Comparison of ENCODE assay signal across 13 cellular contexts in genomic region chr7:155733582-155734444, GRCh38.
A peak's percentile ranks its signal among the peaks of the same experiment; 100 is the strongest.
DNase-seq lines count a peak whose midpoint lies in the region; ATAC-seq and TF ChIP-seq lines count a peak whose summit lies in the region.
"Had no signal": no experiment of that assay in that cellular context is flagged by ENCODE, and none has a peak within 500 bp of the region (broad histone marks: within the 10 kb centered on the region; RNA-seq: fewer than 3 reads in every experiment).

No MANE protein-coding gene starts in this region.

- no peak overlapping the region for H2AFZ ChIP-seq in OCI-LY7 (ENCODE audit: low read length)

- H3K4me3 ChIP-seq in OCI-LY7 (ENCODE audit: low read depth, low read length, poor library complexity, severe bottlenecking) = no peak overlapping the region
- no peak overlapping the region for H3K4me3 ChIP-seq in WERI-Rb-1 (ENCODE audit: low read depth, low read length)
- H3K4me3 ChIP-seq: BLaER1 treated with 17β-estradiol and CSF1 and Interleukin-3, amounts not matched to agents 10 nM and 100 nM; colonic mucosa had no signal

- H3K9me3 ChIP-seq in OCI-LY7 (ENCODE audit: low read length) (no peaks in the 10 kb centered on the region), WERI-Rb-1 (ENCODE audit: severe bottlenecking) (no peaks in the 10 kb centered on the region)
- H3K9me3 ChIP-seq: BLaER1 treated with 17β-estradiol and CSF1 and Interleukin-3, amounts not matched to agents 10 nM and 100 nM; colonic mucosa had no signal

- H3K27ac Mint-ChIP-seq in natural killer cell (peak overlapping the region; percentile 25 to 68), endothelial cell (ENCODE audit: unreplicated experiment) (peak overlapping the region; percentile 22)
- peak overlapping the region in 1 of 2 donors; percentile 26 for H3K27ac Mint-ChIP-seq in natural killer cell treated with Interleukin-12 subunit alpha and Interleukin-12 subunit beta and Interleukin-15 and Interleukin-18, amount 100 ng/mL, for 72 hours
- H3K27ac Mint-ChIP-seq in stimulated activated naive CD8-positive, alpha-beta T cell treated with anti-CD3 and anti-CD28 coated beads, Interleukin-15, Interleukin-2, amounts not matched to agents 100 ng/mL and 50 ng/mL, for 24 hours = peak overlapping the region; percentile 90
- H3K27ac Mint-ChIP-seq: mesothelial cell of epicardium had no signal

- H3K27ac ChIP-seq in OCI-LY7 (ENCODE audit: low read depth, low read length, poor library complexity, severe bottlenecking) (peak overlapping the region; percentile 6), WERI-Rb-1 (no peak overlapping the region)
- H3K27ac ChIP-seq: BLaER1 treated with 17β-estradiol and CSF1 and Interleukin-3, amounts not matched to agents 10 nM and 100 nM; colonic mucosa had no signal

- peaks cover 5% of the 10 kb centered on the region; the same call in 1 of the 2 replicates for H4K20me1 ChIP-seq in OCI-LY7 (ENCODE audit: insufficient read depth, low read length)

- H3K4me1 Mint-ChIP-seq in natural killer cell = peaks cover 54 to 55% of the 10 kb centered on the region in 2 donors
- peaks cover 38 to 39% of the 10 kb centered on the region in 2 donors for H3K4me1 Mint-ChIP-seq in natural killer cell treated with Interleukin-12 subunit alpha and Interleukin-12 subunit beta and Interleukin-15 and Interleukin-18, amount 100 ng/mL, for 72 hours (ENCODE audit: low read depth in 2 of 2)
- peaks cover 3% of the 10 kb centered on the region for H3K4me1 Mint-ChIP-seq in endothelial cell (ENCODE audit: unreplicated experiment)
- peaks cover 80% of the 10 kb centered on the region for H3K4me1 Mint-ChIP-seq in stimulated activated naive CD8-positive, alpha-beta T cell treated with anti-CD3 and anti-CD28 coated beads, Interleukin-15, Interleukin-2, amounts not matched to agents 100 ng/mL and 50 ng/mL, for 24 hours (ENCODE audit: low read depth)

- DNase-seq in natural killer cell (no peak), OCI-LY7 (ENCODE audit: low spot score) (peak; percentile 44), endothelial cell (ENCODE audit: low spot score) (no peak), amniotic stem cell (lab: John Stamatoyannopoulos, UW) (no peak), DMS153 (lab: John Stamatoyannopoulos, UW) (no peak), WERI-Rb-1 (no peak)
- no peak for DNase-seq in natural killer cell treated with Interleukin-12 subunit alpha and Interleukin-12 subunit beta and Interleukin-15 and Interleukin-18, amount 100 ng/mL, for 72 hours (ENCODE audit: low spot score)
- DNase-seq: colonic mucosa, NCI-H1105 treated with DMSO at 0.1 percent for 48 hours, NCI-H524 had no signal

- no peak overlapping the region for H3K4me3 Mint-ChIP-seq in natural killer cell
- no peak overlapping the region for H3K4me3 Mint-ChIP-seq in natural killer cell treated with Interleukin-12 subunit alpha and Interleukin-12 subunit beta and Interleukin-15 and Interleukin-18, amount 100 ng/mL, for 72 hours
- H3K4me3 Mint-ChIP-seq in endothelial cell (ENCODE audit: unreplicated experiment) = no peak overlapping the region
- H3K4me3 Mint-ChIP-seq in stimulated activated naive CD8-positive, alpha-beta T cell treated with anti-CD3 and anti-CD28 coated beads, Interleukin-15, Interleukin-2, amounts not matched to agents 100 ng/mL and 50 ng/mL, for 24 hours = peak overlapping the region; percentile 9
- H3K4me3 Mint-ChIP-seq: mesothelial cell of epicardium had no signal

- CTCF ChIA-PET in OCI-LY7 (lab: Charles Lee; ENCODE audit: unreplicated experiment) = no interaction called here

- H3K36me3 ChIP-seq in OCI-LY7 (ENCODE audit: insufficient read depth, low read length) (peaks cover 80% of the 10 kb centered on the region), WERI-Rb-1 (peaks cover 42% of the 10 kb centered on the region)
- H3K36me3 ChIP-seq: colonic mucosa had no signal

- peaks cover 65% of the 10 kb centered on the region for H3K4me1 ChIP-seq in OCI-LY7 (ENCODE audit: insufficient read depth, low read length, poor library complexity, severe bottlenecking)

- H3K27me3 Mint-ChIP-seq in natural killer cell (ENCODE audit: low read depth in 2 of 2) (no peaks in the 10 kb centered on the region), endothelial cell (ENCODE audit: unreplicated experiment) (peaks cover 3% of the 10 kb centered on the region)
- H3K27me3 Mint-ChIP-seq in natural killer cell treated with Interleukin-12 subunit alpha and Interleukin-12 subunit beta and Interleukin-15 and Interleukin-18, amount 100 ng/mL, for 72 hours = no peaks in the 10 kb centered on the region
- no peaks in the 10 kb centered on the region for H3K27me3 Mint-ChIP-seq in stimulated activated naive CD8-positive, alpha-beta T cell treated with anti-CD3 and anti-CD28 coated beads, Interleukin-15, Interleukin-2, amounts not matched to agents 100 ng/mL and 50 ng/mL, for 24 hours

- H3K9me3 Mint-ChIP-seq in natural killer cell (no peaks in the 10 kb centered on the region), endothelial cell (ENCODE audit: unreplicated experiment) (no peaks in the 10 kb centered on the region)
- no peaks in the 10 kb centered on the region for H3K9me3 Mint-ChIP-seq in natural killer cell treated with Interleukin-12 subunit alpha and Interleukin-12 subunit beta and Interleukin-15 and Interleukin-18, amount 100 ng/mL, for 72 hours
- H3K9me3 Mint-ChIP-seq in stimulated activated naive CD8-positive, alpha-beta T cell treated with anti-CD3 and anti-CD28 coated beads, Interleukin-15, Interleukin-2, amounts not matched to agents 100 ng/mL and 50 ng/mL, for 24 hours = no peaks in the 10 kb centered on the region
- H3K9me3 Mint-ChIP-seq: mesothelial cell of epicardium had no signal

- POLR2A ChIA-PET in OCI-LY7 (lab: Charles Lee) = interaction anchor here (0.7 to 1.9 kb wide), 4 partner anchors 18 to 90 kb away, joined by 3 to 9 read pairs (median 4); partner anchors contain the start of gene RBM33

- H3K9me2 ChIP-seq in OCI-LY7 (ENCODE audit: insufficient read depth, low read length) = no peaks in the 10 kb centered on the region

- peak overlapping the region; percentile 30 for H3K4me2 ChIP-seq in OCI-LY7 (ENCODE audit: low read length)

- intact Hi-C loops in natural killer cell (cut with micrococcal nuclease) = no loop called here
- intact Hi-C loops in OCI-LY7 (cut with micrococcal nuclease; ENCODE audit: unreplicated experiment) = no loop called here

- peak in 2 of 3 donors; percentile 44 to 65 for ATAC-seq in natural killer cell
- ATAC-seq in natural killer cell treated with Interleukin-12 subunit alpha and Interleukin-12 subunit beta and Interleukin-15 and Interleukin-18, amount 100 ng/mL, for 72 hours = no peak

- BruUV-seq in OCI-LY7 (replicated peaks; lab: Mats Ljungman, UMichigan) = no TSS peak

- peaks cover 25% of the 10 kb centered on the region; the same call in 1 of the 2 replicates for H3K79me2 ChIP-seq in OCI-LY7 (ENCODE audit: insufficient read depth, low read depth, low read length)

- TF ChIP-seq CTCF in natural killer cell (IDR thresholded peaks at IDR 0.05) (no peak), OCI-LY7 (conservative IDR thresholded peaks at IDR 0.05; ENCODE audit: low read length) (no peak), endothelial cell (IDR thresholded peaks at IDR 0.05; ENCODE audit: unreplicated experiment) (no peak), WERI-Rb-1 (IDR thresholded peaks at IDR 0.05; ENCODE audit: low read depth, low read length) (no peak)

- H3K36me3 Mint-ChIP-seq in natural killer cell (peaks cover under 1% of the 10 kb centered on the region), endothelial cell (ENCODE audit: low read depth, unreplicated experiment) (peaks cover 4% of the 10 kb centered on the region)
- H3K36me3 Mint-ChIP-seq in natural killer cell treated with Interleukin-12 subunit alpha and Interleukin-12 subunit beta and Interleukin-15 and Interleukin-18, amount 100 ng/mL, for 72 hours = peaks cover 3% of the 10 kb centered on the region
- peaks cover 57% of the 10 kb centered on the region for H3K36me3 Mint-ChIP-seq in stimulated activated naive CD8-positive, alpha-beta T cell treated with anti-CD3 and anti-CD28 coated beads, Interleukin-15, Interleukin-2, amounts not matched to agents 100 ng/mL and 50 ng/mL, for 24 hours (ENCODE audit: low read depth)

- H3K27me3 ChIP-seq in WERI-Rb-1 (ENCODE audit: insufficient read depth, low read depth, severe bottlenecking) = no peaks in the 10 kb centered on the region
- H3K27me3 ChIP-seq: BLaER1 treated with 17β-estradiol and CSF1 and Interleukin-3, amounts not matched to agents 10 nM and 100 nM; colonic mucosa had no signal

Comparison
In these comparisons a context has a peak if more than half of its experiments do, and no peak if none do; other contexts are left out.
1. ATAC-seq: peak in natural killer cell (2 of 3); none in natural killer cell treated with Interleukin-12 subunit alpha and Interleukin-12 subunit beta and Interleukin-15 and Interleukin-18, amount 100 ng/mL, for 72 hours (0 of 2).